1 cellular context compared by ENCODE assay signal in genomic region chr15:48897144-48897814, GRCh38.
TF ChIP-seq lines count a peak whose summit lies in the region.

No MANE protein-coding gene starts in this region.

TF ChIP-seq in GM23338, 12 proteins besides CTCF, POLR2A, EP300 and RAD21 (continued from another document):
- no peak for TF ChIP-seq NANOG (IDR thresholded peaks at IDR 0.05; ENCODE audit: borderline replicate concordance)
- no peak for TF ChIP-seq STAT1 (IDR thresholded peaks at IDR 0.05; ENCODE audit: unreplicated experiment)
- no peak for TF ChIP-seq EZH2phosphoT487 (IDR thresholded peaks at IDR 0.05; ENCODE audit: unreplicated experiment)
- no peak for TF ChIP-seq REST (IDR thresholded peaks at IDR 0.05; ENCODE audit: unreplicated experiment)
- no peak for TF ChIP-seq ZNF331 (CRISPR knock-in tag; IDR thresholded peaks at IDR 0.05; ENCODE audit: low read depth)
